ENCODE assay signal across 1 cellular context in genomic region chrX:2401201-2401589, GRCh38.
TF ChIP-seq lines count a peak whose summit lies in the region.

No MANE protein-coding gene starts in this region.

TF ChIP-seq in SK-N-SH, 30 proteins besides CTCF, POLR2A, EP300 and RAD21 (continued from another document):
- no peak for TF ChIP-seq USF2 (IDR thresholded peaks at IDR 0.05; ENCODE audit: borderline replicate concordance, low read depth, low read length)
